1 cellular context compared by ENCODE assay signal in genomic region chr6:4778086-4778485, GRCh38.
TF ChIP-seq lines count a peak whose summit lies in the region.

No MANE protein-coding gene starts in this region.

TF ChIP-seq in GM12878, 131 proteins besides CTCF, POLR2A, EP300 and RAD21 (continued from another document):
- TF ChIP-seq ATF2 (IDR thresholded peaks at IDR 0.05; ENCODE audit: low read length) (peak; percentile 85), NKRF (conservative IDR thresholded peaks at IDR 0.05) (no peak), EED (IDR thresholded peaks at IDR 0.05; ENCODE audit: low read depth) (peak; percentile 88), CREB1 (IDR thresholded peaks at IDR 0.05; ENCODE audit: low read depth) (peak; percentile 90), ZNF217 (IDR thresholded peaks at IDR 0.05) (peak; percentile 35; the same call in 1 of the 2 replicates), POLR2AphosphoS5 (IDR thresholded peaks at IDR 0.05; ENCODE audit: low read length) (0 out of 2 replicates have a peak, but pooled peaks have one; percentile 9), YY1 (IDR thresholded peaks at IDR 0.05; ENCODE audit: low read depth, low read length) (peak; percentile 36; the same call in 1 of the 2 replicates), USF1 (IDR thresholded peaks at IDR 0.05; ENCODE audit: borderline replicate concordance, extremely low read length, insufficient read depth, low read depth, low read length) (no peak), JUNB (IDR thresholded peaks at IDR 0.05) (peak; percentile 84), NFIC (IDR thresholded peaks at IDR 0.05; ENCODE audit: low read depth, low read length) (peak; percentile 80; the same call in 1 of the 2 replicates), IRF5 (IDR thresholded peaks at IDR 0.05; ENCODE audit: borderline replicate concordance) (no peak), FOXM1 (IDR thresholded peaks at IDR 0.05; ENCODE audit: low read depth, low read length) (peak; percentile 38; the same call in 1 of the 2 replicates), SRF (IDR thresholded peaks at IDR 0.05; ENCODE audit: low read depth in 2 of 2, low read length in 2 of 2) (no peak), RUNX3 (IDR thresholded peaks at IDR 0.05; ENCODE audit: low read length) (peak; percentile 80), CUX1 (IDR thresholded peaks at IDR 0.05; ENCODE audit: insufficient replicate concordance, low read depth, low read length) (no peak), CREM (IDR thresholded peaks at IDR 0.05; ENCODE audit: low read depth) (peak; percentile 84), KDM1A (IDR thresholded peaks at IDR 0.05; ENCODE audit: borderline replicate concordance) (no peak), ETV6 (conservative IDR thresholded peaks at IDR 0.05 in 1 of 2, IDR thresholded peaks at IDR 0.05 in 1 of 2; ENCODE audit: borderline replicate concordance in 1 of 2, low read depth in 1 of 2) (peak in 1 of 2 experiments; percentile 65; a peak in 1 of 4 replicates), ZBED1 (IDR thresholded peaks at IDR 0.05; ENCODE audit: borderline replicate concordance) (0 out of 2 replicates have a peak, but pooled peaks have one; percentile 51), MEF2A (IDR thresholded peaks at IDR 0.05; ENCODE audit: insufficient read depth, low read depth, low read length) (no peak), HCFC1 (IDR thresholded peaks at IDR 0.05; ENCODE audit: low read length) (no peak), IKZF1 (conservative IDR thresholded peaks at IDR 0.05) (peak; percentile 23; the same call in 1 of the 2 replicates), GABPA (IDR thresholded peaks at IDR 0.05; ENCODE audit: low read depth) (peak; percentile 24; the same call in 1 of the 2 replicates), CBFB (IDR thresholded peaks at IDR 0.05; ENCODE audit: low read depth) (peak; percentile 31; the same call in 1 of the 2 replicates), MTA3 (IDR thresholded peaks at IDR 0.05; ENCODE audit: borderline replicate concordance, low read length) (0 out of 2 replicates have a peak, but pooled peaks have one; percentile 38)
- TF ChIP-seq, protein P1, sequence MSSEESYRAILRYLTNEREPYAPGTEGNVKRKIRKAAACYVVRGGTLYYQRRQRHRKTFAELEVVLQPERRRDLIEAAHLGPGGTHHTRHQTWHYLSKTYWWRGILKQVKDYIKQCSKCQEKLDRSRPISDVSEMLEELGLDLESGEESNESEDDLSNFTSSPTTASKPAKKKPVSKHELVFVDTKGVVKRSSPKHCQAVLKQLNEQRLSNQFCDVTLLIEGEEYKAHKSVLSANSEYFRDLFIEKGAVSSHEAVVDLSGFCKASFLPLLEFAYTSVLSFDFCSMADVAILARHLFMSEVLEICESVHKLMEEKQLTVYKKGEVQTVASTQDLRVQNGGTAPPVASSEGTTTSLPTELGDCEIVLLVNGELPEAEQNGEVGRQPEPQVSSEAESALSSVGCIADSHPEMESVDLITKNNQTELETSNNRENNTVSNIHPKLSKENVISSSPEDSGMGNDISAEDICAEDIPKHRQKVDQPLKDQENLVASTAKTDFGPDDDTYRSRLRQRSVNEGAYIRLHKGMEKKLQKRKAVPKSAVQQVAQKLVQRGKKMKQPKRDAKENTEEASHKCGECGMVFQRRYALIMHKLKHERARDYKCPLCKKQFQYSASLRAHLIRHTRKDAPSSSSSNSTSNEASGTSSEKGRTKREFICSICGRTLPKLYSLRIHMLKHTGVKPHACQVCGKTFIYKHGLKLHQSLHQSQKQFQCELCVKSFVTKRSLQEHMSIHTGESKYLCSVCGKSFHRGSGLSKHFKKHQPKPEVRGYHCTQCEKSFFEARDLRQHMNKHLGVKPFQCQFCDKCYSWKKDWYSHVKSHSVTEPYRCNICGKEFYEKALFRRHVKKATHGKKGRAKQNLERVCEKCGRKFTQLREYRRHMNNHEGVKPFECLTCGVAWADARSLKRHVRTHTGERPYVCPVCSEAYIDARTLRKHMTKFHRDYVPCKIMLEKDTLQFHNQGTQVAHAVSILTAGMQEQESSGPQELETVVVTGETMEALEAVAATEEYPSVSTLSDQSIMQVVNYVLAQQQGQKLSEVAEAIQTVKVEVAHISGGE (CRISPR knock-in tag; IDR thresholded peaks at IDR 0.05) = no peak
- TF ChIP-seq, protein P2, sequence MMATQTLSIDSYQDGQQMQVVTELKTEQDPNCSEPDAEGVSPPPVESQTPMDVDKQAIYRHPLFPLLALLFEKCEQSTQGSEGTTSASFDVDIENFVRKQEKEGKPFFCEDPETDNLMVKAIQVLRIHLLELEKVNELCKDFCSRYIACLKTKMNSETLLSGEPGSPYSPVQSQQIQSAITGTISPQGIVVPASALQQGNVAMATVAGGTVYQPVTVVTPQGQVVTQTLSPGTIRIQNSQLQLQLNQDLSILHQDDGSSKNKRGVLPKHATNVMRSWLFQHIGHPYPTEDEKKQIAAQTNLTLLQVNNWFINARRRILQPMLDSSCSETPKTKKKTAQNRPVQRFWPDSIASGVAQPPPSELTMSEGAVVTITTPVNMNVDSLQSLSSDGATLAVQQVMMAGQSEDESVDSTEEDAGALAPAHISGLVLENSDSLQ (IDR thresholded peaks at IDR 0.05) = 0 out of 2 replicates have a peak, but pooled peaks have one; percentile 7
TF ChIP-seq in GM12878: peak in this region for 22.
